Comparison of ENCODE assay signal across 20 cellular contexts in genomic region chr4:90670183-90670582, GRCh38.
DNase-seq lines count a peak whose midpoint lies in the region; ATAC-seq, FAIRE-seq and TF ChIP-seq lines count a peak whose summit lies in the region.
"Had no signal": no experiment of that assay in that cellular context is flagged by ENCODE, and none has a peak within 500 bp of the region (broad histone marks: within the 10 kb centered on the region; RNA-seq: fewer than 3 reads in every experiment).

No MANE protein-coding gene starts in this region.

- TF ChIP-seq POLR2A in GM12891 (IDR thresholded peaks at IDR 0.05; ENCODE audit: low read depth, low read length): no peak
- no peak for TF ChIP-seq POLR2A in suprapubic skin (IDR thresholded peaks at IDR 0.05)

- H3K4me1 ChIP-seq in OCI-LY3 (ENCODE audit: low read length): peaks cover 14% of the 10 kb centered on the region
- H3K4me1 ChIP-seq in suprapubic skin: no peaks in the 10 kb centered on the region
- H3K4me1 ChIP-seq: BLaER1, Caco-2 had no signal

- no peak overlapping the region for H3K9ac ChIP-seq in OCI-LY3 (ENCODE audit: low read length)
- H3K9ac ChIP-seq: BLaER1 had no signal

- peak overlapping the region; percentile 43 for H3K4me2 ChIP-seq in OCI-LY3 (ENCODE audit: low read length)
- H3K4me2 ChIP-seq: BLaER1, GM23338 had no signal

- H3K4me3 ChIP-seq in OCI-LY3 (ENCODE audit: low read length): no peak overlapping the region
- no peak overlapping the region for H3K4me3 ChIP-seq in suprapubic skin
- H3K4me3 ChIP-seq: BLaER1, GM23338 had no signal

- no peak for TF ChIP-seq EP300 in suprapubic skin (IDR thresholded peaks at IDR 0.05)

- ATAC-seq in HG02610 (IDR thresholded peaks at IDR 0.05; ENCODE audit: unreplicated experiment): peak; percentile 71
- ATAC-seq: CD8-positive, alpha-beta T cell; GM23338; HCT116 had no signal

- H3K36me3 ChIP-seq in OCI-LY3 (replicated peaks; ENCODE audit: low read depth, low read length) (peaks cover 5% of the 10 kb centered on the region), suprapubic skin (no peaks in the 10 kb centered on the region)
- H3K36me3 ChIP-seq: BLaER1 had no signal

- H3K27ac ChIP-seq in OCI-LY3 (ENCODE audit: low read length) (peak overlapping the region; percentile 29; the same call in 1 of the 2 replicates), suprapubic skin (no peak overlapping the region)
- H3K27ac ChIP-seq: 22Rv1, BLaER1, C4-2B had no signal

- 0 out of 2 replicates have a peak overlapping the region, but pooled peaks have one; percentile 14 for H2AFZ ChIP-seq in OCI-LY3 (ENCODE audit: low read depth, low read length)
- H2AFZ ChIP-seq: GM23338 had no signal

- no peaks in the 10 kb centered on the region for H3K79me2 ChIP-seq in OCI-LY3 (ENCODE audit: low read length)

- no peaks in the 10 kb centered on the region for H3K27me3 ChIP-seq in OCI-LY3 (ENCODE audit: low read depth, low read length)
- no peaks in the 10 kb centered on the region for H3K27me3 ChIP-seq in suprapubic skin
- H3K27me3 ChIP-seq: BLaER1 had no signal

- no peaks in the 10 kb centered on the region for H4K20me1 ChIP-seq in OCI-LY3 (ENCODE audit: insufficient read depth, low read length)
- H4K20me1 ChIP-seq: BLaER1 had no signal

- FAIRE-seq in GM12891 (lab: Jason Lieb, UNC): no peak
- FAIRE-seq: A204.1, G401.6, GM12892 had no signal

- TF ChIP-seq CTCF in OCI-LY3 (IDR thresholded peaks at IDR 0.05; ENCODE audit: low read depth, low read length): no peak
- TF ChIP-seq CTCF in suprapubic skin (IDR thresholded peaks at IDR 0.05): no peak

- WGBS in suprapubic skin: 76% methylated on average over 4 of the region's 4 CpGs

- DNase-seq in GM12891 (ENCODE audit: insufficient read length, low spot score) (no peak), NCI-H1092 treated with DMSO at 0.1 percent for 48 hours (lab: John Stamatoyannopoulos, UW) (no peak), suprapubic skin (ENCODE audit: low spot score in 2 of 2) (no peak)
- no peak for DNase-seq in effector CD4-positive, alpha-beta T cell
- DNase-seq: Caco-2; CD4-positive, CD25-positive, alpha-beta regulatory T cell; CD8-positive, alpha-beta T cell; DMS153; DND-41; H9 had no signal

- peaks cover 9% of the 10 kb centered on the region; the same call in 1 of the 2 replicates for H3K9me3 ChIP-seq in OCI-LY3 (ENCODE audit: insufficient read depth, low read length)
- H3K9me3 ChIP-seq in suprapubic skin: peaks cover 5% of the 10 kb centered on the region
- H3K9me3 ChIP-seq: BLaER1, Caco-2 had no signal

TF ChIP-seq in GM12891, 5 proteins besides CTCF, POLR2A, EP300 and RAD21:
- TF ChIP-seq TAF1 (IDR thresholded peaks at IDR 0.05; ENCODE audit: low read depth, low read length): no peak
- no peak for TF ChIP-seq POU2F2 (IDR thresholded peaks at IDR 0.05; ENCODE audit: low read depth, low read length)
- TF ChIP-seq SPI1 (IDR thresholded peaks at IDR 0.05; ENCODE audit: low read depth, low read length): peak; percentile 84
- no peak for TF ChIP-seq PAX5 (IDR thresholded peaks at IDR 0.05; ENCODE audit: insufficient read depth, low read length, severe bottlenecking)
- TF ChIP-seq POLR2AphosphoS5 (IDR thresholded peaks at IDR 0.05; ENCODE audit: low read depth, low read length): no peak
